Comparison of ENCODE assay signal across 12 cellular contexts in the genomic region with DNA sequence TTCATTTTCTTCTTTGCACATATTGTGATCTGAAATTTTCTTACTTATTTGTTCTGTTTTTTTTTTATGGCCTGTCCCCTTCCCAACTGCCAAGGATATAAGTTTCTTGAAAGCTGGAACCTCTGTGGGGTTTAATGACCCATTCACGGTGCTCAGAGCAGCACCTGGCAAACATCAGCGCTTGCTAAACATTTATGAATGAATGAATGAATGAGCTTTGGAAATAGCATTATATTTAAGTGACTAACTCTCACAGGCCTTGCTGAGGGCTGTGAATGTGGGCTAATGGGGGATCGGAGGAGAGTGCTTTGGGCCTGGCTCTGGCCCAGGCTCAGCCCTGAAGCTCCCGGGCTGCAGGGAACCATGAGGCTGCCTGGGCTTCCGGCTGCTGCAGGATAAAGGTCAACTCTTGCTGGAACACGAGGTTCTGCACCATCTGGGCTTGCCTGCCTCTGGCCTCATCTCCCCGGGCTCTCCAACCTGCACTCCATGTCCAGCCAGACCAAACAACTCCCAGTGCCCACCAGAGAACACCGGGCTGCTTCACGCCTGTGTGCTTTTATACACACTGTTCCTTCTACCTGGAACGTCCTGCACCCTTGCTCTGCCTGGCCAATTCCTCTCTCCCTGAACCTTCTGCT. TPM values are rescaled to one million over a fixed set of nuclear protein-coding genes. Genes with fewer than 3 reads are reported as not detected.
DNase-seq lines count a peak whose midpoint lies in the region; ATAC-seq and TF ChIP-seq lines count a peak whose summit lies in the region.
"Had no signal": no experiment of that assay in that cellular context is flagged by ENCODE, and none has a peak within 500 bp of the region (broad histone marks: within the 10 kb centered on the region; RNA-seq: fewer than 3 reads in every experiment).

No MANE protein-coding gene starts in this region.

- peaks cover 10% of the 10 kb centered on the region; the same call in 1 of the 2 replicates for H3F3A ChIP-seq in OCI-LY1 (ENCODE audit: insufficient read depth, low read length)

- intact Hi-C loops in colonic mucosa (cut with DNase I) (loop anchor here (5.0 kb wide), 1 partner anchor 35 kb away; a partner anchor contains a TSS), mucosa of descending colon (cut with DNase I, micrococcal nuclease) (no loop called here)

- H3K27me3 ChIP-seq in OCI-LY1 (ENCODE audit: insufficient read depth, low read length) (no peaks in the 10 kb centered on the region), colonic mucosa (no peaks in the 10 kb centered on the region), suprapubic skin (no peaks in the 10 kb centered on the region)

- H3K4me1 ChIP-seq in OCI-LY1 (ENCODE audit: insufficient read depth, low read length, severe bottlenecking), result peaks cover 86% of the 10 kb centered on the region
- peaks cover 37% of the 10 kb centered on the region for H3K4me1 ChIP-seq in colonic mucosa
- H3K4me1 ChIP-seq in mucosa of descending colon (ENCODE audit: low read depth), result peaks cover 71% of the 10 kb centered on the region
- peaks cover 97% of the 10 kb centered on the region for H3K4me1 ChIP-seq in suprapubic skin

- no peaks in the 10 kb centered on the region for H3K9me3 ChIP-seq in OCI-LY1 (ENCODE audit: low read length)
- H3K9me3 ChIP-seq in colonic mucosa, result no peaks in the 10 kb centered on the region
- H3K9me3 ChIP-seq in mucosa of descending colon, result no peaks in the 10 kb centered on the region
- H3K9me3 ChIP-seq in suprapubic skin, result no peaks in the 10 kb centered on the region

- DNase-seq in colonic mucosa (peak; percentile 66), mucosa of descending colon (peak; percentile 57 to 74 (median 72)), suprapubic skin (ENCODE audit: low spot score in 2 of 2) (no peak), NCI-H524 (lab: John Stamatoyannopoulos, UW) (no peak), NCI-H2196 treated with DMSO at 0.1 percent for 48 hours (lab: John Stamatoyannopoulos, UW; ENCODE audit: unreplicated experiment) (no peak)
- DNase-seq: activated CD8-positive, alpha-beta T cell treated with anti-CD3 and anti-CD28 coated beads for 36 hours; amniotic stem cell; Karpas-422; T-helper 1 cell had no signal

- peak; percentile 46 for TF ChIP-seq EP300 in suprapubic skin (IDR thresholded peaks at IDR 0.05)

- TF ChIP-seq CTCF in OCI-LY1 (IDR thresholded peaks at IDR 0.05; ENCODE audit: low read length), result no peak
- TF ChIP-seq CTCF in colonic mucosa (IDR thresholded peaks at IDR 0.05), result no peak
- TF ChIP-seq CTCF in mucosa of descending colon (IDR thresholded peaks at IDR 0.05), result no peak
- TF ChIP-seq CTCF in suprapubic skin (IDR thresholded peaks at IDR 0.05), result no peak

- H2AFZ ChIP-seq in OCI-LY1 (ENCODE audit: low read length), result no peak overlapping the region

- H3K9me2 ChIP-seq in OCI-LY1 (ENCODE audit: low read depth, low read length), result no peaks in the 10 kb centered on the region

- no peaks in the 10 kb centered on the region for H3K36me3 ChIP-seq in OCI-LY1 (ENCODE audit: insufficient read depth, low read length)
- H3K36me3 ChIP-seq in colonic mucosa, result no peaks in the 10 kb centered on the region
- no peaks in the 10 kb centered on the region for H3K36me3 ChIP-seq in mucosa of descending colon (ENCODE audit: low read depth)
- no peaks in the 10 kb centered on the region for H3K36me3 ChIP-seq in suprapubic skin

- H3K79me2 ChIP-seq in OCI-LY1 (ENCODE audit: insufficient read depth, low read length), result no peaks in the 10 kb centered on the region

- H3K4me2 ChIP-seq in OCI-LY1 (ENCODE audit: low read length), result no peak overlapping the region

- 70% methylated on average over 10 of the region's 10 CpGs for WGBS in suprapubic skin

- H3K27ac ChIP-seq in OCI-LY1 (ENCODE audit: low read depth, low read length, poor library complexity, severe bottlenecking) (peak overlapping the region; percentile 8), colonic mucosa (no peak overlapping the region), suprapubic skin (peak overlapping the region; percentile 100)

- H3K9ac ChIP-seq in OCI-LY1 (ENCODE audit: low read length) (no peak overlapping the region), colonic mucosa (ENCODE audit: low read depth in 2 of 2, low read length in 2 of 2) (peak overlapping the region in 1 of 2 donors; percentile 68)

- no peak overlapping the region for H3K4me3 ChIP-seq in OCI-LY1 (ENCODE audit: low read depth, low read length, poor library complexity, severe bottlenecking)
- H3K4me3 ChIP-seq in colonic mucosa, result no peak overlapping the region
- no peak overlapping the region for H3K4me3 ChIP-seq in mucosa of descending colon
- no peak overlapping the region for H3K4me3 ChIP-seq in suprapubic skin

- ATAC-seq in mucosa of descending colon (peak; percentile 26), GM18502 (IDR thresholded peaks at IDR 0.05; ENCODE audit: poor library complexity, unreplicated experiment) (no peak)
- ATAC-seq: activated CD8-positive, alpha-beta T cell treated with anti-CD3 and anti-CD28 coated beads for 36 hours had no signal

- H4K20me1 ChIP-seq in OCI-LY1 (ENCODE audit: insufficient read depth, low read length), result no peaks in the 10 kb centered on the region

- no peak for TF ChIP-seq POLR2A in suprapubic skin (IDR thresholded peaks at IDR 0.05)

RNA-seq across cellular contexts. Expression of a gene that starts 14.6 kb away (rescaled TPM):
- total RNA-seq in colonic mucosa, result under 1 TPM in 1 of 2 donors, not detected in 1; 0.30 TPM
- under 1 TPM; 0.31 to 0.55 (median 0.44) TPM for total RNA-seq in mucosa of descending colon
- 1 to 10 TPM in 1 of 4 donors, under 1 TPM in 2, not detected in 1; 0.53 to 1.2 (median 0.55) TPM for total RNA-seq in suprapubic skin

RNA-seq across cellular contexts. Expression of a gene that starts 33.5 kb away (rescaled TPM):
- 10 to 100 TPM; 29.1 to 54.7 TPM for total RNA-seq in colonic mucosa
- total RNA-seq in mucosa of descending colon, result 100 to 1,000 TPM in 2 of 3 donors, 10 to 100 TPM in 1; 22.1 to 174 (median 150) TPM
- total RNA-seq in suprapubic skin, result 100 to 1,000 TPM; 198 to 321 (median 244) TPM

RNA-seq across cellular contexts. Expression of a gene that starts 54.2 kb away (rescaled TPM):
- total RNA-seq in colonic mucosa (not detected), mucosa of descending colon (not detected), suprapubic skin (not detected)
- total RNA-seq: activated CD8-positive, alpha-beta T cell treated with anti-CD3 and anti-CD28 coated beads for 36 hours; OCI-LY7 had no signal

RNA-seq across cellular contexts. Expression of a gene that starts 58.6 kb away (rescaled TPM):
- total RNA-seq in colonic mucosa, result not detected
- total RNA-seq in mucosa of descending colon, result not detected
- not detected for total RNA-seq in suprapubic skin
- total RNA-seq: activated CD8-positive, alpha-beta T cell treated with anti-CD3 and anti-CD28 coated beads for 36 hours; OCI-LY7 had no signal

Comparison
In these comparisons a context has a peak if more than half of its experiments do, and no peak if none do; other contexts are left out.
1. DNase-seq: peak in colonic mucosa (single experiment) and mucosa of descending colon (3 of 3); none in suprapubic skin (0 of 2), NCI-H524 (0 of 2) and NCI-H2196 treated with DMSO at 0.1 percent for 48 hours (single experiment).